ENCODE assay signal across 8 cellular contexts in the genomic region with DNA sequence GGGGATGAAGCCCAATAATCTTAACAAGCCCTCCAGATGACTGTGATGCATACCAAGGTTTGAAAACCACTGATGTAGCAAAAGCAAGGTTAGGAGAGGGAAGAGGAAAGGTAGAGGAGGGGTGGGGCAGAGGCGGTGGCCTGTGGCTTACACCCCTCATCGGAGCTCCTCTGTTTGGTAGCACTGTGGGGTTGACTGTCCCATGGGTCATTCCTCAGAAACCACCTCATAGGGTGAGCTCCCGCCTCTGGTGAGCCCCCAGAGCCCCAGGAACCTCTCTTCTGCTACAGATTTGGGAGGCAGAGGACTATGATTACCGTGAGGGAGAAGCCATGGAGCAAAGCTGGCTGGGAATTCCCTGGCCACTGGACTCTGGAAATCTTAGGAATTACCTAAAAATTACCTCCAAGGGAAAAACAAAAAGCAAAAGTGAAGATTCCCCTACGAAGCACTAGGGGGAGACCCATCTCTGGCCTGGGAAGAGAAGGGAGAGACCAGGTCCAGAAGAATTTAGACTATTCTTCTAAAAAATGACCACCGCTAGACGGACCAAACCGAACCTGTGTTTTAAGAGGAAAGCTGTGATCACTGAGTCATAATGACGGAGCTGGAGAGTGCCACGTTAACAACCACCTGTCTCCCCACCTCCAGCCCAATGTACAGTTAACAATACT. TPM values are rescaled to one million over a fixed set of nuclear protein-coding genes. Genes with fewer than 3 reads are reported as not detected.
A peak's percentile ranks its signal among the peaks of the same experiment; 100 is the strongest.
DNase-seq lines count a peak whose midpoint lies in the region; ATAC-seq and TF ChIP-seq lines count a peak whose summit lies in the region.

No MANE protein-coding gene starts in this region.

- peaks cover 30% of the 10 kb centered on the region for H3K27me3 Mint-ChIP-seq in stimulated activated naive CD8-positive, alpha-beta T cell treated with anti-CD3 and anti-CD28 coated beads, Interleukin-15, Interleukin-2, amounts not matched to agents 100 ng/mL and 50 ng/mL, for 24 hours
- peaks cover 72% of the 10 kb centered on the region for H3K27me3 Mint-ChIP-seq in WTC11 (ENCODE audit: low read depth)

- POLR2A ChIA-PET in WTC11 (lab: Charles Lee) = interaction anchor here (0.5 kb wide), 1 partner anchor 40 kb away, joined by 4 read pairs; no protein-coding TSS in a partner anchor

- no peaks in the 10 kb centered on the region for H3K4me1 ChIP-seq in aorta (ENCODE audit: control insufficient read depth in 1 of 2, insufficient read depth in 2 of 2, low read length in 2 of 2)

- no peaks in the 10 kb centered on the region for H3K9me3 Mint-ChIP-seq in stimulated activated naive CD8-positive, alpha-beta T cell treated with anti-CD3 and anti-CD28 coated beads, Interleukin-15, Interleukin-2, amounts not matched to agents 100 ng/mL and 50 ng/mL, for 24 hours
- H3K9me3 Mint-ChIP-seq in WTC11 = no peaks in the 10 kb centered on the region

- peaks cover 72% of the 10 kb centered on the region for H3K4me1 Mint-ChIP-seq in stimulated activated naive CD8-positive, alpha-beta T cell treated with anti-CD3 and anti-CD28 coated beads, Interleukin-15, Interleukin-2, amounts not matched to agents 100 ng/mL and 50 ng/mL, for 24 hours (ENCODE audit: low read depth)
- peaks cover 9% of the 10 kb centered on the region; the same call in 1 of the 2 replicates for H3K4me1 Mint-ChIP-seq in WTC11

- DNase-seq in stimulated activated naive CD8-positive, alpha-beta T cell treated with anti-CD3 and anti-CD28 coated beads, Interleukin-15, Interleukin-2, amounts not matched to agents 100 U/mL and 50 U/mL, for 24 hours = no peak
- no peak for DNase-seq in WTC11 (ENCODE audit: low spot score)
- DNase-seq in hepatic stellate cell (ENCODE audit: low spot score) = peak; percentile 69
- DNase-seq in aorta = peak; percentile 28 to 44
- no peak for DNase-seq in erythroblast (lab: John Stamatoyannopoulos, UW)

- no peak overlapping the region for H3K27ac ChIP-seq in aorta (ENCODE audit: low read depth in 1 of 2, low read length in 2 of 2)

- intact Hi-C loops in aorta (cut with DNase I) = loop anchor here in 1 of 2 donors (5.0 kb wide), 1 partner anchor 36 kb away; no protein-coding TSS in a partner anchor

- no peak overlapping the region for H3K4me3 ChIP-seq in aorta (ENCODE audit: low read length in 2 of 2)

- TF ChIP-seq POLR2A in erythroblast (IDR thresholded peaks at IDR 0.05; ENCODE audit: low read length) = no peak

- no peaks in the 10 kb centered on the region for H3K36me3 ChIP-seq in aorta (ENCODE audit: control insufficient read depth in 1 of 2, insufficient read depth in 2 of 2, low read length in 1 of 2)

- H3K4me3 Mint-ChIP-seq in stimulated activated naive CD8-positive, alpha-beta T cell treated with anti-CD3 and anti-CD28 coated beads, Interleukin-15, Interleukin-2, amounts not matched to agents 100 ng/mL and 50 ng/mL, for 24 hours = peak overlapping the region; percentile 71
- peak overlapping the region; percentile 68 for H3K4me3 Mint-ChIP-seq in WTC11

- H3K9me3 ChIP-seq in aorta (ENCODE audit: control insufficient read depth, low read length) = no peaks in the 10 kb centered on the region

- TF ChIP-seq CTCF in WTC11 (IDR thresholded peaks at IDR 0.05) = peak; percentile 23; the same call in 1 of the 2 replicates

- H3K27me3 ChIP-seq in aorta (ENCODE audit: control insufficient read depth in 1 of 2, insufficient read depth in 2 of 2, low read length in 1 of 2) = no peaks in the 10 kb centered on the region

- CTCF ChIA-PET in WTC11 (lab: Charles Lee) = interaction anchor here (0.5 to 3.0 kb wide), 16 partner anchors 10 to 125 kb away, joined by 3 to 34 read pairs (median 6); a partner anchor contains a TSS

- 85 to 91% methylated on average over 10 of the region's 10 CpGs for WGBS in aorta, 2 donors

- H3K27ac Mint-ChIP-seq in stimulated activated naive CD8-positive, alpha-beta T cell treated with anti-CD3 and anti-CD28 coated beads, Interleukin-15, Interleukin-2, amounts not matched to agents 100 ng/mL and 50 ng/mL, for 24 hours = peak overlapping the region; percentile 68
- H3K27ac Mint-ChIP-seq in WTC11 = no peak overlapping the region

- no peak for ATAC-seq in stimulated activated naive CD8-positive, alpha-beta T cell treated with anti-CD3 and anti-CD28 coated beads, Interleukin-15, Interleukin-2, amounts not matched to agents 100 U/mL and 50 U/mL, for 24 hours
- ATAC-seq in WTC11 (no peak), aorta (ENCODE audit: low FRiP score) (no peak), GM19324 (IDR thresholded peaks at IDR 0.05; ENCODE audit: low FRiP score, unreplicated experiment) (no peak), GM21526 (IDR thresholded peaks at IDR 0.05; ENCODE audit: low FRiP score, unreplicated experiment) (no peak)

- no peaks in the 10 kb centered on the region for H3K36me3 Mint-ChIP-seq in stimulated activated naive CD8-positive, alpha-beta T cell treated with anti-CD3 and anti-CD28 coated beads, Interleukin-15, Interleukin-2, amounts not matched to agents 100 ng/mL and 50 ng/mL, for 24 hours (ENCODE audit: low read depth)
- no peaks in the 10 kb centered on the region for H3K36me3 Mint-ChIP-seq in WTC11

TF ChIP-seq in WTC11, 78 proteins besides CTCF, POLR2A, EP300 and RAD21 (continues in another document):
- TF ChIP-seq, protein P1, sequence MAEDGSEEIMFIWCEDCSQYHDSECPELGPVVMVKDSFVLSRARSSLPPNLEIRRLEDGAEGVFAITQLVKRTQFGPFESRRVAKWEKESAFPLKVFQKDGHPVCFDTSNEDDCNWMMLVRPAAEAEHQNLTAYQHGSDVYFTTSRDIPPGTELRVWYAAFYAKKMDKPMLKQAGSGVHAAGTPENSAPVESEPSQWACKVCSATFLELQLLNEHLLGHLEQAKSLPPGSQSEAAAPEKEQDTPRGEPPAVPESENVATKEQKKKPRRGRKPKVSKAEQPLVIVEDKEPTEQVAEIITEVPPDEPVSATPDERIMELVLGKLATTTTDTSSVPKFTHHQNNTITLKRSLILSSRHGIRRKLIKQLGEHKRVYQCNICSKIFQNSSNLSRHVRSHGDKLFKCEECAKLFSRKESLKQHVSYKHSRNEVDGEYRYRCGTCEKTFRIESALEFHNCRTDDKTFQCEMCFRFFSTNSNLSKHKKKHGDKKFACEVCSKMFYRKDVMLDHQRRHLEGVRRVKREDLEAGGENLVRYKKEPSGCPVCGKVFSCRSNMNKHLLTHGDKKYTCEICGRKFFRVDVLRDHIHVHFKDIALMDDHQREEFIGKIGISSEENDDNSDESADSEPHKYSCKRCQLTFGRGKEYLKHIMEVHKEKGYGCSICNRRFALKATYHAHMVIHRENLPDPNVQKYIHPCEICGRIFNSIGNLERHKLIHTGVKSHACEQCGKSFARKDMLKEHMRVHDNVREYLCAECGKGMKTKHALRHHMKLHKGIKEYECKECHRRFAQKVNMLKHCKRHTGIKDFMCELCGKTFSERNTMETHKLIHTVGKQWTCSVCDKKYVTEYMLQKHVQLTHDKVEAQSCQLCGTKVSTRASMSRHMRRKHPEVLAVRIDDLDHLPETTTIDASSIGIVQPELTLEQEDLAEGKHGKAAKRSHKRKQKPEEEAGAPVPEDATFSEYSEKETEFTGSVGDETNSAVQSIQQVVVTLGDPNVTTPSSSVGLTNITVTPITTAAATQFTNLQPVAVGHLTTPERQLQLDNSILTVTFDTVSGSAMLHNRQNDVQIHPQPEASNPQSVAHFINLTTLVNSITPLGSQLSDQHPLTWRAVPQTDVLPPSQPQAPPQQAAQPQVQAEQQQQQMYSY (CRISPR knock-in tag; IDR thresholded peaks at IDR 0.05) = no peak
- TF ChIP-seq, protein P2, sequence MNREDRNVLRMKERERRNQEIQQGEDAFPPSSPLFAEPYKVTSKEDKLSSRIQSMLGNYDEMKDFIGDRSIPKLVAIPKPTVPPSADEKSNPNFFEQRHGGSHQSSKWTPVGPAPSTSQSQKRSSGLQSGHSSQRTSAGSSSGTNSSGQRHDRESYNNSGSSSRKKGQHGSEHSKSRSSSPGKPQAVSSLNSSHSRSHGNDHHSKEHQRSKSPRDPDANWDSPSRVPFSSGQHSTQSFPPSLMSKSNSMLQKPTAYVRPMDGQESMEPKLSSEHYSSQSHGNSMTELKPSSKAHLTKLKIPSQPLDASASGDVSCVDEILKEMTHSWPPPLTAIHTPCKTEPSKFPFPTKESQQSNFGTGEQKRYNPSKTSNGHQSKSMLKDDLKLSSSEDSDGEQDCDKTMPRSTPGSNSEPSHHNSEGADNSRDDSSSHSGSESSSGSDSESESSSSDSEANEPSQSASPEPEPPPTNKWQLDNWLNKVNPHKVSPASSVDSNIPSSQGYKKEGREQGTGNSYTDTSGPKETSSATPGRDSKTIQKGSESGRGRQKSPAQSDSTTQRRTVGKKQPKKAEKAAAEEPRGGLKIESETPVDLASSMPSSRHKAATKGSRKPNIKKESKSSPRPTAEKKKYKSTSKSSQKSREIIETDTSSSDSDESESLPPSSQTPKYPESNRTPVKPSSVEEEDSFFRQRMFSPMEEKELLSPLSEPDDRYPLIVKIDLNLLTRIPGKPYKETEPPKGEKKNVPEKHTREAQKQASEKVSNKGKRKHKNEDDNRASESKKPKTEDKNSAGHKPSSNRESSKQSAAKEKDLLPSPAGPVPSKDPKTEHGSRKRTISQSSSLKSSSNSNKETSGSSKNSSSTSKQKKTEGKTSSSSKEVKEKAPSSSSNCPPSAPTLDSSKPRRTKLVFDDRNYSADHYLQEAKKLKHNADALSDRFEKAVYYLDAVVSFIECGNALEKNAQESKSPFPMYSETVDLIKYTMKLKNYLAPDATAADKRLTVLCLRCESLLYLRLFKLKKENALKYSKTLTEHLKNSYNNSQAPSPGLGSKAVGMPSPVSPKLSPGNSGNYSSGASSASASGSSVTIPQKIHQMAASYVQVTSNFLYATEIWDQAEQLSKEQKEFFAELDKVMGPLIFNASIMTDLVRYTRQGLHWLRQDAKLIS (CRISPR knock-in tag; IDR thresholded peaks at IDR 0.05; ENCODE audit: borderline replicate concordance) = no peak
- TF ChIP-seq ELF4 (CRISPR knock-in tag; IDR thresholded peaks at IDR 0.05; ENCODE audit: low read depth) (no peak), ZNF423 (CRISPR knock-in tag; IDR thresholded peaks at IDR 0.05) (no peak), ZNF138 (CRISPR knock-in tag; conservative IDR thresholded peaks at IDR 0.05) (no peak), IRF2 (CRISPR knock-in tag; IDR thresholded peaks at IDR 0.05; ENCODE audit: borderline replicate concordance, low read depth) (no peak), ZNF317 (CRISPR knock-in tag; IDR thresholded peaks at IDR 0.05; ENCODE audit: borderline replicate concordance, low read depth) (no peak)

RNA-seq across cellular contexts. Expression of a gene that starts 1.5 kb away (rescaled TPM):
- total RNA-seq in WTC11 (2021) = 1.7 to 2.1 TPM (median 1.7 TPM) in 3 replicates
- total RNA-seq in aorta = 10 to 100 TPM; 14.8 to 18.2 TPM
- 1 to 10 TPM; 2.1 to 5.1 TPM for polyA plus RNA-seq in aorta

RNA-seq across cellular contexts. Expression of a gene that starts 35.6 kb away (rescaled TPM):
- total RNA-seq in WTC11 (2021) = 7.8 to 8.1 TPM (median 8.0 TPM) in 3 replicates
- total RNA-seq in aorta = 10 to 100 TPM in 1 of 2 donors, 1 to 10 TPM in 1; 5.9 to 10.3 TPM
- polyA plus RNA-seq in aorta = 1 to 10 TPM; 4.3 to 4.5 TPM

Comparison
In these comparisons a context has a peak if more than half of its experiments do, and no peak if none do; other contexts are left out.
1. DNase-seq: peak in hepatic stellate cell (single experiment) and aorta (2 of 2); none in stimulated activated naive CD8-positive, alpha-beta T cell treated with anti-CD3 and anti-CD28 coated beads, Interleukin-15, Interleukin-2, amounts not matched to agents 100 U/mL and 50 U/mL, for 24 hours (single experiment), WTC11 (single experiment) and erythroblast (0 of 2).